In the genomic region with DNA sequence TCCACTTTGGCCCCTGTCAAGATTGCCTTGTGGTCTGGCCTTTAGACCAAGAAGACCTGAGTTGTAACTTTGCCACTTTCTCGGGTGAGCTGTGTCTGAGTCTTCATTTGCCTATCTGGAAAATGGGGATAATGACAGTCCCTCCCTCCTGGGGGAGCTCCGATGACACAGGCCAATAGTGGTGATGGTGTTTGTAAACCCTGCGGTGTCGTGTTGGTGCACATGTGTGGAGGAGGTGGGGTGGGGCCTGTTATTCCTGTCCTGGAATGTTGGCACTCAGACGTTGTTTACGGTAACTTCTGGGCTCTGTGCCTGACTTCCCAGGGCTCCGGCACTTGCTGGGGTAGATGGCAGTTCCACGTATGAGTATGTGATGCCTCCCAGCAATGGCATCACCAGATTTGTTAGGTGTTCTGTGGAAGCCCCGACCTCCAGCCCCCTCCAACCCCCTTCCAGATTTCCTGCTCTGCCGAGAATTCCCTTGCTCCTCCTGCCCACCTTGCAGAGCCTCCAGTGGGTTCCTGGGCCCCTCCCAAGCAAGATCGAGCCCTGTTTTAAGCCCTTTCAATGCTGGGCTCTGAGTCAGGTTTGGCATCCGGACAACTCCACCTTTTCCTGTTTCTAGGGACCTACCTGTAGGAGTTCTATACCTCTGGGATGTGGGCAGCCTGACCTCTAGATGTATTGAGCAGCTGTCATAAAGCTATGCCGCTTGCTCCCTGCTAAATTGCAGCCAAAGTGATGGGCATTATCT, we compare ENCODE assay signal across 9 cellular contexts. TPM values are rescaled to one million over a fixed set of nuclear protein-coding genes. Genes with fewer than 3 reads are reported as not detected.
DNase-seq lines count a peak whose midpoint lies in the region; ATAC-seq and TF ChIP-seq lines count a peak whose summit lies in the region.
"Had no signal": no experiment of that assay in that cellular context is flagged by ENCODE, and none has a peak within 500 bp of the region (broad histone marks: within the 10 kb centered on the region; RNA-seq: fewer than 3 reads in every experiment).

No MANE protein-coding gene starts in this region.

- peak overlapping the region; percentile 58 for H3K4me3 Mint-ChIP-seq in HFFc6
- H3K4me3 Mint-ChIP-seq: stimulated activated memory B cell treated with anti-CD40 and anti-IgM and Interleukin-4, amounts not matched to agents 10 μg/mL and 1 μg/mL and 100 μg/mL, for 72 hours had no signal

- ATAC-seq in HG03196 (IDR thresholded peaks at IDR 0.05; ENCODE audit: unreplicated experiment) (no peak), HG03139 (IDR thresholded peaks at IDR 0.05; ENCODE audit: unreplicated experiment) (no peak), GM21367 (IDR thresholded peaks at IDR 0.05; ENCODE audit: unreplicated experiment) (no peak), HG02840 (IDR thresholded peaks at IDR 0.05; ENCODE audit: low FRiP score, unreplicated experiment) (no peak)

- 0 out of 2 replicates have a peak, but pooled peaks cover under 1% of the 10 kb centered on the region for H3K36me3 Mint-ChIP-seq in HFFc6 (ENCODE audit: low read depth)
- H3K36me3 Mint-ChIP-seq: stimulated activated memory B cell treated with anti-CD40 and anti-IgM and Interleukin-4, amounts not matched to agents 10 μg/mL and 1 μg/mL and 100 μg/mL, for 72 hours had no signal

- no peak overlapping the region for H3K27ac ChIP-seq in brain microvascular endothelial cell
- H3K27ac ChIP-seq in stomach: peak overlapping the region; percentile 44 to 76 (median 55)

- no peaks in the 10 kb centered on the region for H3K9me3 Mint-ChIP-seq in HFFc6
- H3K9me3 Mint-ChIP-seq: stimulated activated memory B cell treated with anti-CD40 and anti-IgM and Interleukin-4, amounts not matched to agents 10 μg/mL and 1 μg/mL and 100 μg/mL, for 72 hours had no signal

- H3K27me3 ChIP-seq in brain microvascular endothelial cell (replicated peaks) (no peaks in the 10 kb centered on the region), stomach (no peaks in the 10 kb centered on the region)

- peak overlapping the region; percentile 83 for H3K27ac Mint-ChIP-seq in HFFc6
- H3K27ac Mint-ChIP-seq: stimulated activated memory B cell treated with anti-CD40 and anti-IgM and Interleukin-4, amounts not matched to agents 10 μg/mL and 1 μg/mL and 100 μg/mL, for 72 hours had no signal

- H3K4me3 ChIP-seq in brain microvascular endothelial cell (ENCODE audit: low read depth, low read length) (no peak overlapping the region), stomach (no peak overlapping the region)

- intact Hi-C loops in stomach (cut with DNase I; ENCODE audit: low total_unique reads): no loop called here

- no peak for TF ChIP-seq POLR2A in stomach (IDR thresholded peaks at IDR 0.05)

- 19 to 31% (median 22%) methylated on average over 13 of the region's 13 CpGs for WGBS in stomach, 5 donors

- H3K27me3 Mint-ChIP-seq in HFFc6 (ENCODE audit: insufficient read depth): no peaks in the 10 kb centered on the region

- peaks cover 13 to 26% (median 20%) of the 10 kb centered on the region in 4 donors for H3K4me1 ChIP-seq in stomach

- TF ChIP-seq CTCF in HFFc6 (IDR thresholded peaks at IDR 0.05): peak; percentile 39
- no peak for TF ChIP-seq CTCF in brain microvascular endothelial cell (IDR thresholded peaks at IDR 0.05; ENCODE audit: low read depth, low read length, missing control alignments)
- no peak for TF ChIP-seq CTCF in stomach (IDR thresholded peaks at IDR 0.05)

- in situ Hi-C loops in brain microvascular endothelial cell (cut with HindIII; ENCODE audit: low pct_ligation_motif_present, low sequenced_read_pairs): no loop called here

- no peaks in the 10 kb centered on the region for H3K36me3 ChIP-seq in brain microvascular endothelial cell (replicated peaks)
- no peaks in the 10 kb centered on the region for H3K36me3 ChIP-seq in stomach

- no peak for TF ChIP-seq EP300 in stomach (IDR thresholded peaks at IDR 0.05)

- DNase-seq in HFFc6 (peak; percentile 94), brain microvascular endothelial cell (peak; percentile 66), iris pigment epithelial cell (ENCODE audit: low read depth) (peak; percentile 91), stomach (peak; percentile 75)

- peaks cover 53% of the 10 kb centered on the region for H3K4me1 Mint-ChIP-seq in HFFc6 (ENCODE audit: low read depth)
- H3K4me1 Mint-ChIP-seq: stimulated activated memory B cell treated with anti-CD40 and anti-IgM and Interleukin-4, amounts not matched to agents 10 μg/mL and 1 μg/mL and 100 μg/mL, for 72 hours had no signal

- H3K9me3 ChIP-seq in stomach: no peaks in the 10 kb centered on the region

RNA-seq across cellular contexts. Expression of a gene that starts 31.4 kb away (rescaled TPM):
- 1 to 10 TPM; 4.9 to 8.4 (median 6.4) TPM for total RNA-seq in HFFc6 (2021; fragmentation: NEBNext Ultra II Directional; extraction: Animal tissue kit (Norgen Biotek cat#: 25700))
- 1 to 10 TPM in 2 of 5 donors, under 1 TPM in 2, not detected in 1; under 0.01 to 5.0 (median 1.5) TPM for total RNA-seq in stomach
- under 1 TPM; 0.31 to 0.80 (median 0.37) TPM for polyA plus RNA-seq in stomach
